Comparison of ENCODE assay signal across 1 cellular context in genomic region chr15:101176625-101177024, GRCh38.
TF ChIP-seq lines count a peak whose summit lies in the region.

No MANE protein-coding gene starts in this region.

TF ChIP-seq in GM12878, 131 proteins besides CTCF, POLR2A, EP300 and RAD21 (continued from another document):
- TF ChIP-seq BHLHE40 (IDR thresholded peaks at IDR 0.05; ENCODE audit: borderline replicate concordance in 1 of 2, low read depth in 2 of 2, low read length in 1 of 2) (no peak), ELK1 (IDR thresholded peaks at IDR 0.05; ENCODE audit: low read depth, low read length) (no peak), REST (IDR thresholded peaks at IDR 0.05; ENCODE audit: low read depth, low read length) (no peak), ESRRA (IDR thresholded peaks at IDR 0.05; ENCODE audit: low read length) (no peak)
